9 cellular contexts compared by ENCODE assay signal in genomic region chr17:83081561-83082201, GRCh38. TPM values are rescaled to one million over a fixed set of nuclear protein-coding genes. Genes with fewer than 3 reads are reported as not detected.
DNase-seq lines count a peak whose midpoint lies in the region; ATAC-seq and TF ChIP-seq lines count a peak whose summit lies in the region.
"Had no signal": no experiment of that assay in that cellular context is flagged by ENCODE, and none has a peak within 500 bp of the region (broad histone marks: within the 10 kb centered on the region; RNA-seq: fewer than 3 reads in every experiment).

No MANE protein-coding gene starts in this region.

- H3K9me3 ChIP-seq in mononuclear cell (ENCODE audit: low read depth, low read length) (no peaks in the 10 kb centered on the region), tibial nerve (no peaks in the 10 kb centered on the region)

- peaks cover 64% of the 10 kb centered on the region for H3K4me1 ChIP-seq in mononuclear cell (ENCODE audit: insufficient read depth, low read length)
- peaks cover 0 to 72% (median 59%) of the 10 kb centered on the region in 4 donors for H3K4me1 ChIP-seq in tibial nerve

- no peak for TF ChIP-seq CTCF in cardiac fibroblast (IDR thresholded peaks at IDR 0.05; ENCODE audit: low read depth, low read length)
- no peak for TF ChIP-seq CTCF in tibial nerve (IDR thresholded peaks at IDR 0.05)

- WGBS in tibial nerve, 2 donors, result 34 to 45% methylated on average over 16 to 20 of the region's 26 CpGs

- ATAC-seq in GM18502 (IDR thresholded peaks at IDR 0.05; ENCODE audit: poor library complexity, unreplicated experiment), result no peak

- DNase-seq in activated CD8-positive, alpha-beta memory T cell treated with anti-CD3 and anti-CD28 coated beads for 4 hours (ENCODE audit: low read depth in 2 of 2), result peak; percentile 20 to 29
- DNase-seq in activated CD8-positive, alpha-beta memory T cell treated with anti-CD3 and anti-CD28 coated beads, Interleukin-2, amount 50 U/mL, for 48 hours, result no peak
- DNase-seq in cardiac fibroblast (ENCODE audit: low read depth in 2 of 2) (no peak), tibial nerve (ENCODE audit: low spot score in 2 of 2) (peak in 1 of 2 donors; percentile 64), COLO668 (lab: John Stamatoyannopoulos, UW; ENCODE audit: unreplicated experiment) (no peak)
- no peak for DNase-seq in activated CD4-positive, alpha-beta T cell treated with anti-CD3 and anti-CD28 coated beads for 1 hour
- DNase-seq: NCI-H1930 had no signal

- peaks cover 8% of the 10 kb centered on the region for H3K27me3 ChIP-seq in mononuclear cell (ENCODE audit: insufficient read depth, low read length)
- H3K27me3 ChIP-seq in tibial nerve, result no peaks in the 10 kb centered on the region

- peak in 1 of 2 donors; percentile 52 for TF ChIP-seq EP300 in tibial nerve (IDR thresholded peaks at IDR 0.05)

- peak; percentile 35 to 46 for TF ChIP-seq POLR2A in tibial nerve (IDR thresholded peaks at IDR 0.05)

- peaks cover 0 to 23% (median 0%) of the 10 kb centered on the region in 3 donors for H3K36me3 ChIP-seq in tibial nerve

- H3K4me3 ChIP-seq in cardiac fibroblast (replicated peaks in 1 of 2; ENCODE audit: low read depth in 2 of 2, low read length in 2 of 2) (peak overlapping the region; percentile 62 to 64), mononuclear cell (ENCODE audit: low read length) (peak overlapping the region; percentile 59), tibial nerve (peak overlapping the region; percentile 62 to 96 (median 84))

- H3K27ac ChIP-seq in tibial nerve, result peak overlapping the region; percentile 91 to 97 (median 95)

RNA-seq across cellular contexts. Expression of gene METRNL, which starts 2.3 kb away (rescaled TPM):
- 72.7 TPM for total RNA-seq in mononuclear cell
- 100 to 1,000 TPM; 112 to 162 (median 147) TPM for total RNA-seq in tibial nerve

Comparison
In these comparisons a context has a peak if more than half of its experiments do, and no peak if none do; other contexts are left out.
1. DNase-seq: peak in activated CD8-positive, alpha-beta memory T cell treated with anti-CD3 and anti-CD28 coated beads for 4 hours (2 of 2); none in activated CD8-positive, alpha-beta memory T cell treated with anti-CD3 and anti-CD28 coated beads, Interleukin-2, amount 50 U/mL, for 48 hours (single experiment), cardiac fibroblast (0 of 2), COLO668 (single experiment) and activated CD4-positive, alpha-beta T cell treated with anti-CD3 and anti-CD28 coated beads for 1 hour (single experiment).
2. Peak in every context shown above with its lines, with median percentiles within 50 percentile points of each other: H3K4me3 ChIP-seq.